ENCODE assay signal across 26 cellular contexts in genomic region chr21:44648557-44649311, GRCh38. TPM values are rescaled to one million over a fixed set of nuclear protein-coding genes. Genes with fewer than 3 reads are reported as not detected.
DNase-seq lines count a peak whose midpoint lies in the region; ATAC-seq, FAIRE-seq and TF ChIP-seq lines count a peak whose summit lies in the region.
"Had no signal": no experiment of that assay in that cellular context is flagged by ENCODE, and none has a peak within 500 bp of the region (broad histone marks: within the 10 kb centered on the region; RNA-seq: fewer than 3 reads in every experiment).

No MANE protein-coding gene starts in this region.

- H3K4ac ChIP-seq in H1 (replicated peaks; ENCODE audit: insufficient read length, low read depth, low read length): no peak overlapping the region

- H2AFZ ChIP-seq in H1 (ENCODE audit: low read length) (no peak overlapping the region), osteoblast (ENCODE audit: low read length) (no peak overlapping the region)

- H3K23ac ChIP-seq in H1 (ENCODE audit: insufficient read length): no peak overlapping the region

- H3K18ac ChIP-seq in H1 (ENCODE audit: extremely low read depth, low read length): peak overlapping the region; percentile 32; the same call in 1 of the 2 replicates

- no peak overlapping the region for H4K5ac ChIP-seq in H1 (ENCODE audit: insufficient read length, low read depth, low read length)

- no peak overlapping the region for H2BK20ac ChIP-seq in H1 (ENCODE audit: low read length)

- H3K14ac ChIP-seq in H1 (ENCODE audit: insufficient read length): no peak overlapping the region

- no peaks in the 10 kb centered on the region for H3K36me3 ChIP-seq in right atrium auricular region
- H3K36me3 ChIP-seq in H1 (ENCODE audit: control insufficient read depth in 2 of 4, insufficient read depth in 4 of 4, low read length in 3 of 4): no peaks in the 10 kb centered on the region
- H3K36me3 ChIP-seq in osteoblast (ENCODE audit: insufficient read depth, low read length): no peaks in the 10 kb centered on the region
- no peaks in the 10 kb centered on the region for H3K36me3 ChIP-seq in upper lobe of right lung
- H3K36me3 ChIP-seq: MG63 had no signal

- H3K9me3 ChIP-seq in right atrium auricular region: peaks cover 0 to 17% of the 10 kb centered on the region in 2 donors
- peaks cover 0 to 3% of the 10 kb centered on the region in 2 experiments; a peak in 3 of 4 replicates for H3K9me3 ChIP-seq in H1 (ENCODE audit: insufficient read depth in 2 of 2, low read depth in 1 of 2, low read length in 1 of 2)
- H3K9me3 ChIP-seq in osteoblast (ENCODE audit: low read depth, low read length): no peaks in the 10 kb centered on the region
- peaks cover 9% of the 10 kb centered on the region for H3K9me3 ChIP-seq in upper lobe of right lung

- DNase-seq in right atrium auricular region (ENCODE audit: low spot score) (peak; percentile 23), left cardiac atrium (no peak), H1 (ENCODE audit: low read depth in 1 of 2, low spot score in 2 of 2) (no peak), osteoblast (ENCODE audit: insufficient read length, low spot score, missing footprints) (peak; percentile 59), upper lobe of right lung (no peak), CD1c-positive myeloid dendritic cell (ENCODE audit: extremely low spot score) (no peak), NCI-H1930 (lab: John Stamatoyannopoulos, UW) (no peak)
- DNase-seq: 8988T, EL, GF-D8, MG63, NCI-H1048, NCI-H1436 treated with DMSO at 0.1 percent for 48 hours, NCI-H2081, NCI-H2171, NCI-H345, NCI-H524, NCI-H82 had no signal

- no peak overlapping the region for H4K91ac ChIP-seq in H1 (replicated peaks; ENCODE audit: insufficient read length, low read length)

- H3K79me2 ChIP-seq in H1 (ENCODE audit: control insufficient read depth in 1 of 2, insufficient read depth in 2 of 2, low read length in 2 of 2) (no peaks in the 10 kb centered on the region), osteoblast (ENCODE audit: insufficient read depth, low read length) (no peaks in the 10 kb centered on the region)

- H3K4me1 ChIP-seq in right atrium auricular region (no peaks in the 10 kb centered on the region), H1 (replicated peaks in 1 of 4; ENCODE audit: control insufficient read depth in 3 of 4, insufficient read depth in 4 of 4, low read length in 3 of 4) (peaks cover 0 to 14% (median 4%) of the 10 kb centered on the region in 4 experiments; a peak in 3 of 7 replicates), osteoblast (ENCODE audit: insufficient read depth, low read length) (no peaks in the 10 kb centered on the region), upper lobe of right lung (no peaks in the 10 kb centered on the region)

- H3K27me3 ChIP-seq in right atrium auricular region (no peaks in the 10 kb centered on the region), H1 (replicated peaks in 1 of 4; ENCODE audit: control insufficient read depth in 3 of 4, extremely low read depth in 1 of 4, insufficient read depth in 3 of 4, low read length in 3 of 4) (peaks cover 0 to 2% (median 0%) of the 10 kb centered on the region in 4 experiments; a peak in 1 of 7 replicates), osteoblast (ENCODE audit: insufficient read depth, low read length) (peaks cover 3% of the 10 kb centered on the region), upper lobe of right lung (no peaks in the 10 kb centered on the region)
- H3K27me3 ChIP-seq: MG63 had no signal

- H2AK5ac ChIP-seq in H1 (ENCODE audit: low read depth, low read length): no peak overlapping the region

- CTCF ChIA-PET in H1 (lab: Charles Lee; ENCODE audit: partially characterized antibody): interaction anchor here (0.8 to 2.1 kb wide), 4 partner anchors 17 to 151 kb away, joined by 3 to 8 read pairs (median 4); no protein-coding TSS in a partner anchor

- no peak overlapping the region for H3K56ac ChIP-seq in H1 (replicated peaks; ENCODE audit: insufficient read length, low read depth, low read length)

- ATAC-seq in left cardiac atrium: no peak
- ATAC-seq in upper lobe of right lung: peak; percentile 10
- no peak for ATAC-seq in HG02678 (IDR thresholded peaks at IDR 0.05; ENCODE audit: unreplicated experiment)
- ATAC-seq: K562 had no signal

- H4K8ac ChIP-seq in H1 (ENCODE audit: extremely low read depth, insufficient read depth, low read length): peak overlapping the region; percentile 18; the same call in 1 of the 2 replicates

- intact Hi-C loops in left cardiac atrium (cut with DNase I) (no loop called here), upper lobe of right lung (cut with DNase I) (no loop called here)

- H2BK5ac ChIP-seq in H1 (ENCODE audit: low read depth, low read length): no peak overlapping the region

- POLR2A ChIA-PET in H1 (lab: Charles Lee; ENCODE audit: partially characterized antibody): no interaction called here

- no peak overlapping the region for H3K4me2 ChIP-seq in H1 (ENCODE audit: insufficient read depth in 1 of 2, low read depth in 2 of 2, low read length in 2 of 2)
- no peak overlapping the region for H3K4me2 ChIP-seq in osteoblast (ENCODE audit: insufficient read depth, low read length)

- FAIRE-seq in H1 (lab: Jason Lieb, UNC): no peak
- FAIRE-seq: K562, RCC 7860 had no signal

- 0 out of 2 replicates have a peak overlapping the region, but pooled peaks have one; percentile 16 for H2BK15ac ChIP-seq in H1 (ENCODE audit: low read length)

- TF ChIP-seq EP300 in H1 (IDR thresholded peaks at IDR 0.05; ENCODE audit: borderline replicate concordance in 1 of 2, low read depth in 2 of 2, low read length in 2 of 2): no peak

- H3K27ac ChIP-seq in right atrium auricular region (no peak overlapping the region), H1 (ENCODE audit: low read depth, low read length) (no peak overlapping the region), osteoblast (ENCODE audit: low read depth, low read length) (no peak overlapping the region), upper lobe of right lung (no peak overlapping the region)

- WGBS in H1 (ENCODE audit: extremely low coverage in 1 of 2, insufficient coverage in 1 of 2, insufficient read length in 1 of 2, insufficient replicate concordance in 2 of 2, low coverage in 1 of 2, low lambda C conversion rate in 2 of 2, missing lambda C conversion rate in 1 of 2), 2 experiments: 93% methylated on average over 33 of the region's 33 CpGs; no CpG with 5 or more reads in 1 of the 2 experiments

- TF ChIP-seq CTCF in right atrium auricular region (IDR thresholded peaks at IDR 0.05) (no peak), H1 (IDR thresholded peaks at IDR 0.05; ENCODE audit: control extremely low read depth in 1 of 3, insufficient read depth in 1 of 3, low read depth in 1 of 3, low read length in 3 of 3) (no peak), osteoblast (IDR thresholded peaks at IDR 0.05; ENCODE audit: extremely low read depth, low read depth, low read length) (no peak), upper lobe of right lung (IDR thresholded peaks at IDR 0.05) (no peak)

- H3K79me1 ChIP-seq in H1 (ENCODE audit: low read depth, low read length): no peaks in the 10 kb centered on the region; the same call in 1 of the 2 replicates

- H2BK12ac ChIP-seq in H1 (ENCODE audit: low read depth, low read length): peak overlapping the region; percentile 80; the same call in 1 of the 2 replicates

- H2BK120ac ChIP-seq in H1 (replicated peaks; ENCODE audit: low read depth, low read length): no peak overlapping the region

- H4K20me1 ChIP-seq in H1 (replicated peaks in 1 of 2; ENCODE audit: control insufficient read depth in 1 of 2, insufficient read depth in 2 of 2, low read length in 2 of 2) (no peaks in the 10 kb centered on the region), osteoblast (ENCODE audit: insufficient read depth, low read length) (no peaks in the 10 kb centered on the region)

- no peaks in the 10 kb centered on the region for H3K23me2 ChIP-seq in H1 (ENCODE audit: low read depth, low read length)

- no peak for TF ChIP-seq POLR2A in H1 (IDR thresholded peaks at IDR 0.05; ENCODE audit: control extremely low read depth in 1 of 2, low read depth in 2 of 2, low read length in 2 of 2)

- TF ChIP-seq RAD21 in H1 (IDR thresholded peaks at IDR 0.05 in 1 of 2, conservative IDR thresholded peaks at IDR 0.05 in 1 of 2; ENCODE audit: low read depth in 2 of 2, low read length in 2 of 2): no peak

- no peak overlapping the region for H3K9ac ChIP-seq in H1 (replicated peaks in 1 of 4; ENCODE audit: extremely low read depth in 1 of 4, low read depth in 3 of 4, low read length in 3 of 4)

- H3K4me3 ChIP-seq in right atrium auricular region: no peak overlapping the region
- no peak overlapping the region for H3K4me3 ChIP-seq in H1 (ENCODE audit: extremely low read depth in 1 of 4, insufficient read depth in 2 of 4, low read depth in 3 of 4, low read length in 4 of 4)
- no peak overlapping the region for H3K4me3 ChIP-seq in osteoblast (ENCODE audit: insufficient read depth, low read length)
- H3K4me3 ChIP-seq in upper lobe of right lung: no peak overlapping the region
- H3K4me3 ChIP-seq: K562, MG63 had no signal

RNA-seq across cellular contexts. Expression of gene KRTAP10-11, which starts 2.5 kb away (rescaled TPM):
- total RNA-seq in right atrium auricular region (not detected), left cardiac atrium (not detected), osteoblast (not detected in 2 replicates), upper lobe of right lung (not detected)
- not detected in 2 replicates for total RNA-seq in H1 (2021; fragmentation: NEBNext Ultra II Directional; extraction: Animal tissue kit (Norgen Biotek cat#: 25700))
- polyA plus RNA-seq in H1 (2011; rRNA removed): not detected in 2 replicates
- not detected for polyA plus RNA-seq in H1 (2011; cell fraction: cytosol; rRNA removed)
- not detected for polyA plus RNA-seq in H1 (2011; cell fraction: nucleus; rRNA removed)
- polyA plus RNA-seq in H1 (2012, experiment 1 of 2): not detected in 4 replicates
- not detected for polyA plus RNA-seq in H1 (2012, experiment 2 of 2)
- not detected for polyA plus RNA-seq in H1 (2013, experiment 1 of 2)
- polyA plus RNA-seq in H1 (2013, experiment 2 of 2): not detected
- polyA minus RNA-seq in H1 (2011; rRNA and poly(A)+ RNA removed): not detected in 2 replicates
- polyA minus RNA-seq in H1 (2011; cell fraction: cytosol; rRNA and poly(A)+ RNA removed): not detected
- not detected for polyA minus RNA-seq in H1 (2011; cell fraction: nucleus; rRNA and poly(A)+ RNA removed)
- total RNA-seq: H4, K562, LHCN-M2, OCI-LY7, SK-MEL-5 had no signal
- polyA plus RNA-seq: CD14-positive monocyte, K562 had no signal

RNA-seq across cellular contexts. Expression of gene KRTAP12-4, which starts 5.7 kb away (rescaled TPM):
- total RNA-seq in right atrium auricular region (not detected), left cardiac atrium (not detected), osteoblast (not detected in 2 replicates), upper lobe of right lung (not detected)
- not detected in 2 replicates for total RNA-seq in H1 (2021; fragmentation: NEBNext Ultra II Directional; extraction: Animal tissue kit (Norgen Biotek cat#: 25700))
- 0.75 TPM in 1 of 2 replicates, not detected in the other for polyA plus RNA-seq in H1 (2011; rRNA removed)
- polyA plus RNA-seq in H1 (2011; cell fraction: cytosol; rRNA removed): not detected
- polyA plus RNA-seq in H1 (2011; cell fraction: nucleus; rRNA removed): 0.70 TPM
- not detected in 4 replicates for polyA plus RNA-seq in H1 (2012, experiment 1 of 2)
- not detected for polyA plus RNA-seq in H1 (2012, experiment 2 of 2)
- not detected for polyA plus RNA-seq in H1 (2013, experiment 1 of 2)
- polyA plus RNA-seq in H1 (2013, experiment 2 of 2): not detected
- polyA minus RNA-seq in H1 (2011; rRNA and poly(A)+ RNA removed): 0.63 and 0.88 TPM in 2 replicates
- not detected for polyA minus RNA-seq in H1 (2011; cell fraction: cytosol; rRNA and poly(A)+ RNA removed)
- polyA minus RNA-seq in H1 (2011; cell fraction: nucleus; rRNA and poly(A)+ RNA removed): not detected
- total RNA-seq: H4, K562, LHCN-M2, OCI-LY7, SK-MEL-5 had no signal
- polyA plus RNA-seq: CD14-positive monocyte, K562 had no signal

RNA-seq across cellular contexts. Expression of gene KRTAP12-3, which starts 9.0 kb away (rescaled TPM):
- total RNA-seq in right atrium auricular region (not detected), left cardiac atrium (not detected), osteoblast (not detected in 2 replicates), upper lobe of right lung (not detected)
- not detected in 2 replicates for total RNA-seq in H1 (2021; fragmentation: NEBNext Ultra II Directional; extraction: Animal tissue kit (Norgen Biotek cat#: 25700))
- polyA plus RNA-seq in H1 (2011; rRNA removed): not detected in 2 replicates
- polyA plus RNA-seq in H1 (2011; cell fraction: cytosol; rRNA removed): not detected
- not detected for polyA plus RNA-seq in H1 (2011; cell fraction: nucleus; rRNA removed)
- not detected in 4 replicates for polyA plus RNA-seq in H1 (2012, experiment 1 of 2)
- polyA plus RNA-seq in H1 (2012, experiment 2 of 2): not detected
- polyA plus RNA-seq in H1 (2013, experiment 1 of 2): not detected
- not detected for polyA plus RNA-seq in H1 (2013, experiment 2 of 2)
- not detected in 2 replicates for polyA minus RNA-seq in H1 (2011; rRNA and poly(A)+ RNA removed)
- not detected for polyA minus RNA-seq in H1 (2011; cell fraction: cytosol; rRNA and poly(A)+ RNA removed)
- polyA minus RNA-seq in H1 (2011; cell fraction: nucleus; rRNA and poly(A)+ RNA removed): not detected
- total RNA-seq: H4, K562, LHCN-M2, OCI-LY7, SK-MEL-5 had no signal
- polyA plus RNA-seq: CD14-positive monocyte, K562 had no signal

RNA-seq across cellular contexts. Expression of gene KRTAP10-10, which starts 11.6 kb away (rescaled TPM):
- total RNA-seq in right atrium auricular region (not detected), left cardiac atrium (not detected), osteoblast (not detected in 2 replicates), upper lobe of right lung (not detected)
- not detected in 2 replicates for total RNA-seq in H1 (2021; fragmentation: NEBNext Ultra II Directional; extraction: Animal tissue kit (Norgen Biotek cat#: 25700))
- not detected in 2 replicates for polyA plus RNA-seq in H1 (2011; rRNA removed)
- polyA plus RNA-seq in H1 (2011; cell fraction: cytosol; rRNA removed): not detected
- polyA plus RNA-seq in H1 (2011; cell fraction: nucleus; rRNA removed): not detected
- 0.20 TPM in 1 of 4 replicates, not detected in the others for polyA plus RNA-seq in H1 (2012, experiment 1 of 2)
- not detected for polyA plus RNA-seq in H1 (2012, experiment 2 of 2)
- not detected for polyA plus RNA-seq in H1 (2013, experiment 1 of 2)
- polyA plus RNA-seq in H1 (2013, experiment 2 of 2): not detected
- not detected in 2 replicates for polyA minus RNA-seq in H1 (2011; rRNA and poly(A)+ RNA removed)
- not detected for polyA minus RNA-seq in H1 (2011; cell fraction: cytosol; rRNA and poly(A)+ RNA removed)
- polyA minus RNA-seq in H1 (2011; cell fraction: nucleus; rRNA and poly(A)+ RNA removed): not detected
- total RNA-seq: H4, K562, LHCN-M2, OCI-LY7, SK-MEL-5 had no signal
- polyA plus RNA-seq: CD14-positive monocyte, K562 had no signal

RNA-seq across cellular contexts. Expression of gene KRTAP12-2, which starts 18.0 kb away (rescaled TPM):
- total RNA-seq in right atrium auricular region (not detected), left cardiac atrium (not detected), osteoblast (not detected in 2 replicates), upper lobe of right lung (not detected)
- total RNA-seq in H1 (2021; fragmentation: NEBNext Ultra II Directional; extraction: Animal tissue kit (Norgen Biotek cat#: 25700)): not detected in 2 replicates
- 0.46 and 0.50 TPM in 2 replicates for polyA plus RNA-seq in H1 (2011; rRNA removed)
- polyA plus RNA-seq in H1 (2011; cell fraction: cytosol; rRNA removed): 0.13 TPM
- 1.3 TPM for polyA plus RNA-seq in H1 (2011; cell fraction: nucleus; rRNA removed)
- not detected in 4 replicates for polyA plus RNA-seq in H1 (2012, experiment 1 of 2)
- polyA plus RNA-seq in H1 (2012, experiment 2 of 2): not detected
- polyA plus RNA-seq in H1 (2013, experiment 1 of 2): not detected
- not detected for polyA plus RNA-seq in H1 (2013, experiment 2 of 2)
- polyA minus RNA-seq in H1 (2011; rRNA and poly(A)+ RNA removed): 2.9 and 4.0 TPM in 2 replicates
- 1.7 TPM for polyA minus RNA-seq in H1 (2011; cell fraction: cytosol; rRNA and poly(A)+ RNA removed)
- 14.5 TPM for polyA minus RNA-seq in H1 (2011; cell fraction: nucleus; rRNA and poly(A)+ RNA removed)
- total RNA-seq: H4, K562, LHCN-M2, OCI-LY7, SK-MEL-5 had no signal
- polyA plus RNA-seq: CD14-positive monocyte, K562 had no signal

Comparison
In these comparisons a context has a peak if more than half of its experiments do, and no peak if none do; other contexts are left out.
1. DNase-seq: peak in right atrium auricular region (single experiment) and osteoblast (single experiment); none in left cardiac atrium (single experiment), H1 (0 of 2), upper lobe of right lung (single experiment), CD1c-positive myeloid dendritic cell (single experiment) and NCI-H1930 (0 of 2).